8 cellular contexts compared by ENCODE assay signal in genomic region chr6:159728552-159728951, GRCh38. TPM values are rescaled to one million over a fixed set of nuclear protein-coding genes. Genes with fewer than 3 reads are reported as not detected.
DNase-seq lines count a peak whose midpoint lies in the region; ATAC-seq and TF ChIP-seq lines count a peak whose summit lies in the region.

No MANE protein-coding gene starts in this region.

- H3K4me3 Mint-ChIP-seq in activated CD8-positive, alpha-beta memory T cell treated with anti-CD3 and anti-CD28 coated beads, Interleukin-2, amount 10 ng/mL, durations not matched to agents 7 days and 5 days: peak overlapping the region; percentile 88
- H3K4me3 Mint-ChIP-seq in activated naive CD8-positive, alpha-beta T cell treated with anti-CD3 and anti-CD28 coated beads, Interleukin-2, amount 10 ng/mL, durations not matched to agents 7 days and 5 days: peak overlapping the region; percentile 85

- H3K36me3 Mint-ChIP-seq in activated CD8-positive, alpha-beta memory T cell treated with anti-CD3 and anti-CD28 coated beads, Interleukin-2, amount 10 ng/mL, durations not matched to agents 7 days and 5 days: peaks cover 38% of the 10 kb centered on the region
- peaks cover 20% of the 10 kb centered on the region for H3K36me3 Mint-ChIP-seq in activated naive CD8-positive, alpha-beta T cell treated with anti-CD3 and anti-CD28 coated beads, Interleukin-2, amount 10 ng/mL, durations not matched to agents 7 days and 5 days

- CTCF ChIA-PET in activated CD8-positive, alpha-beta memory T cell treated with anti-CD3 and anti-CD28 coated beads, Interleukin-2, amount 10 ng/mL, durations not matched to agents 7 days and 5 days (lab: Charles Lee): interaction anchor here (0.9 to 2.1 kb wide), 6 partner anchors 10 to 61 kb away, joined by 3 to 12 read pairs (median 3); partner anchors contain the start of genes MRPL18 and TCP1

- WGBS in thymus: 2% methylated on average over 8 of the region's 8 CpGs

- H3K27ac ChIP-seq in thymus (ENCODE audit: low read depth): no peak overlapping the region

- H3K36me3 ChIP-seq in kidney epithelial cell (ENCODE audit: control insufficient read depth, insufficient read depth, low read length) (no peaks in the 10 kb centered on the region), thymus (ENCODE audit: control insufficient read depth, insufficient read depth) (peaks cover 7% of the 10 kb centered on the region)

- no peak for DNase-seq in activated CD8-positive, alpha-beta memory T cell treated with anti-CD3 and anti-CD28 coated beads, Interleukin-2, amount 10 ng/mL, durations not matched to agents 7 days and 5 days
- no peak for DNase-seq in activated CD8-positive, alpha-beta memory T cell treated with anti-CD3 and anti-CD28 coated beads, Interleukin-2, amount 50 U/mL, for 48 hours
- DNase-seq in activated naive CD8-positive, alpha-beta T cell treated with anti-CD3 and anti-CD28 coated beads, Interleukin-2, amount 10 ng/mL, durations not matched to agents 7 days and 5 days: no peak
- DNase-seq in kidney epithelial cell (ENCODE audit: low read depth): no peak
- no peak for DNase-seq in putamen (ENCODE audit: low spot score)
- DNase-seq in nucleus accumbens (lab: John Stamatoyannopoulos, UW): no peak
- no peak for DNase-seq in NOMO-1 treated with DMSO at 0.1 percent for 48 hours (lab: John Stamatoyannopoulos, UW; ENCODE audit: unreplicated experiment)

- POLR2A ChIA-PET in activated naive CD8-positive, alpha-beta T cell treated with anti-CD3 and anti-CD28 coated beads, Interleukin-2, amount 10 ng/mL, durations not matched to agents 7 days and 5 days (lab: Charles Lee): interaction anchor here (0.6 to 5.4 kb wide), 4 partner anchors 33 to 61 kb away, joined by 3 to 89 read pairs (median 44); partner anchors contain the start of genes ACAT2, MRPL18, SOD2 and TCP1

- H3K27me3 ChIP-seq in kidney epithelial cell (ENCODE audit: control insufficient read depth, insufficient read depth, low read length): no peaks in the 10 kb centered on the region
- H3K27me3 ChIP-seq in thymus (ENCODE audit: control insufficient read depth, insufficient read depth): no peaks in the 10 kb centered on the region

- no peak for TF ChIP-seq CTCF in kidney epithelial cell (IDR thresholded peaks at IDR 0.05; ENCODE audit: insufficient read depth, low read length, poor library complexity, severe bottlenecking)

- H3K27ac Mint-ChIP-seq in activated CD8-positive, alpha-beta memory T cell treated with anti-CD3 and anti-CD28 coated beads, Interleukin-2, amount 10 ng/mL, durations not matched to agents 7 days and 5 days: peak overlapping the region; percentile 93
- H3K27ac Mint-ChIP-seq in activated naive CD8-positive, alpha-beta T cell treated with anti-CD3 and anti-CD28 coated beads, Interleukin-2, amount 10 ng/mL, durations not matched to agents 7 days and 5 days: peak overlapping the region; percentile 92

- peak overlapping the region; percentile 95 for H3K4me3 ChIP-seq in kidney epithelial cell (ENCODE audit: low read depth, low read length)
- peak overlapping the region; percentile 100 for H3K4me3 ChIP-seq in thymus (ENCODE audit: low read length)

- peaks cover 44% of the 10 kb centered on the region for H3K4me1 Mint-ChIP-seq in activated CD8-positive, alpha-beta memory T cell treated with anti-CD3 and anti-CD28 coated beads, Interleukin-2, amount 10 ng/mL, durations not matched to agents 7 days and 5 days
- H3K4me1 Mint-ChIP-seq in activated naive CD8-positive, alpha-beta T cell treated with anti-CD3 and anti-CD28 coated beads, Interleukin-2, amount 10 ng/mL, durations not matched to agents 7 days and 5 days: peaks cover 31% of the 10 kb centered on the region

- no peaks in the 10 kb centered on the region for H3K27me3 Mint-ChIP-seq in activated CD8-positive, alpha-beta memory T cell treated with anti-CD3 and anti-CD28 coated beads, Interleukin-2, amount 10 ng/mL, durations not matched to agents 7 days and 5 days
- no peaks in the 10 kb centered on the region for H3K27me3 Mint-ChIP-seq in activated naive CD8-positive, alpha-beta T cell treated with anti-CD3 and anti-CD28 coated beads, Interleukin-2, amount 10 ng/mL, durations not matched to agents 7 days and 5 days

- H3K9me3 ChIP-seq in thymus (ENCODE audit: control insufficient read depth): no peaks in the 10 kb centered on the region

- peaks cover 6% of the 10 kb centered on the region for H3K4me1 ChIP-seq in thymus (ENCODE audit: control insufficient read depth, insufficient read depth, low read length)

- no peaks in the 10 kb centered on the region for H3K9me3 Mint-ChIP-seq in activated CD8-positive, alpha-beta memory T cell treated with anti-CD3 and anti-CD28 coated beads, Interleukin-2, amount 10 ng/mL, durations not matched to agents 7 days and 5 days (ENCODE audit: low read depth)
- H3K9me3 Mint-ChIP-seq in activated naive CD8-positive, alpha-beta T cell treated with anti-CD3 and anti-CD28 coated beads, Interleukin-2, amount 10 ng/mL, durations not matched to agents 7 days and 5 days: no peaks in the 10 kb centered on the region

- no peak for ATAC-seq in activated CD8-positive, alpha-beta memory T cell treated with anti-CD3 and anti-CD28 coated beads, Interleukin-2, amount 10 ng/mL, durations not matched to agents 7 days and 5 days
- ATAC-seq in activated naive CD8-positive, alpha-beta T cell treated with anti-CD3 and anti-CD28 coated beads, Interleukin-2, amount 10 ng/mL, durations not matched to agents 7 days and 5 days (ENCODE audit: low read depth): no peak

RNA-seq across cellular contexts. Expression of gene WTAP, which starts 1.2 kb away (rescaled TPM):
- 100 to 1,000 TPM; 103 to 128 TPM for total RNA-seq in activated CD8-positive, alpha-beta memory T cell treated with anti-CD3 and anti-CD28 coated beads, Interleukin-2, amount 10 ng/mL, durations not matched to agents 7 days and 5 days
- total RNA-seq in activated naive CD8-positive, alpha-beta T cell treated with anti-CD3 and anti-CD28 coated beads, Interleukin-2, amount 10 ng/mL, durations not matched to agents 7 days and 5 days: 100 to 1,000 TPM; 127 to 129 TPM
- 86.9 and 88.3 TPM in 2 replicates for total RNA-seq in kidney epithelial cell
- 141 TPM for polyA plus RNA-seq in thymus

RNA-seq across cellular contexts. Expression of gene ACAT2, which starts 33.3 kb away (rescaled TPM):
- 100 to 1,000 TPM in 1 of 2 experiments, 10 to 100 TPM in 1; 95.4 to 128 TPM for total RNA-seq in activated CD8-positive, alpha-beta memory T cell treated with anti-CD3 and anti-CD28 coated beads, Interleukin-2, amount 10 ng/mL, durations not matched to agents 7 days and 5 days
- total RNA-seq in activated naive CD8-positive, alpha-beta T cell treated with anti-CD3 and anti-CD28 coated beads, Interleukin-2, amount 10 ng/mL, durations not matched to agents 7 days and 5 days: 10 to 100 TPM; 55.3 to 57.1 TPM
- 26.6 and 34.1 TPM in 2 replicates for total RNA-seq in kidney epithelial cell
- 18.7 TPM for polyA plus RNA-seq in thymus

RNA-seq across cellular contexts. Expression of gene SOD2, which starts 35.5 kb away (rescaled TPM):
- 10 to 100 TPM; 47.8 to 50.2 TPM for total RNA-seq in activated CD8-positive, alpha-beta memory T cell treated with anti-CD3 and anti-CD28 coated beads, Interleukin-2, amount 10 ng/mL, durations not matched to agents 7 days and 5 days
- 10 to 100 TPM; 68.4 to 72.1 TPM for total RNA-seq in activated naive CD8-positive, alpha-beta T cell treated with anti-CD3 and anti-CD28 coated beads, Interleukin-2, amount 10 ng/mL, durations not matched to agents 7 days and 5 days
- total RNA-seq in kidney epithelial cell: 482 and 495 TPM in 2 replicates
- 759 TPM for polyA plus RNA-seq in thymus
